Comparison of ENCODE assay signal across 10 cellular contexts in the genomic region with DNA sequence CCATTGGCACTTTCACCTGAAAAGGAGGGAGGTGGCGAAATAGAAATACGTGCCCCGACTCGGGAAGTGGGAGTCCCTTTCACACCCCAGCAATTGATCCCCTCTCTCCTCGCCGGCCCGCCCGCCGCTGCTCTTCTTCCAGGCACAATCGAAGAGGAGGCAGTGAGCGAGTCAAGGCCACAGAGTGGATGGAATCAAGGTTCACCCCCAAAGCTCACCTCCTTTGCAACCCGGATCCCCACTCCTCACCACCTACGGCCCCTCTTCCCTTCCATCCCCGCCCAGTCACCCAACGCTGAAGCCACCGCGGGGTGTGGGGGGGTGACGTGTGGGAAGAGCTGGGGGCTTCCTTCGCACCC. TPM values are rescaled to one million over a fixed set of nuclear protein-coding genes. Genes with fewer than 3 reads are reported as not detected.
DNase-seq lines count a peak whose midpoint lies in the region; ATAC-seq and TF ChIP-seq lines count a peak whose summit lies in the region.
"Had no signal": no experiment of that assay in that cellular context is flagged by ENCODE, and none has a peak within 500 bp of the region (broad histone marks: within the 10 kb centered on the region; RNA-seq: fewer than 3 reads in every experiment).

No MANE protein-coding gene starts in this region.

- H3K27ac Mint-ChIP-seq in CD8-positive, alpha-beta T cell, result no peak overlapping the region
- H3K27ac Mint-ChIP-seq in nephron progenitor cell, result no peak overlapping the region

- H3K4me3 Mint-ChIP-seq in CD8-positive, alpha-beta T cell, result peak overlapping the region; percentile 75
- peak overlapping the region; percentile 80 for H3K4me3 Mint-ChIP-seq in nephron progenitor cell

- H3K4me1 Mint-ChIP-seq in CD8-positive, alpha-beta T cell (ENCODE audit: low read depth), result peaks cover 8% of the 10 kb centered on the region
- H3K4me1 Mint-ChIP-seq in nephron progenitor cell, result peaks cover 6% of the 10 kb centered on the region

- no peak for TF ChIP-seq CTCF in CD8-positive, alpha-beta T cell (IDR thresholded peaks at IDR 0.05)
- TF ChIP-seq CTCF in nephron progenitor cell (IDR thresholded peaks at IDR 0.05), result no peak

- DNase-seq in CD8-positive, alpha-beta T cell, result no peak
- DNase-seq in effector memory CD4-positive, alpha-beta T cell, result no peak
- DNase-seq in nephron progenitor cell (peak; percentile 27), NCI-H510A treated with DMSO at 0.1 percent for 48 hours (lab: John Stamatoyannopoulos, UW) (no peak)
- DNase-seq: NCI-H1048 had no signal

- POLR2A ChIA-PET in CD8-positive, alpha-beta T cell (lab: Charles Lee), result interaction anchor here (0.9 kb wide), 1 partner anchor 10 kb away, joined by 6 read pairs; no protein-coding TSS in a partner anchor

- no peaks in the 10 kb centered on the region for H3K36me3 Mint-ChIP-seq in CD8-positive, alpha-beta T cell
- no peaks in the 10 kb centered on the region for H3K36me3 Mint-ChIP-seq in nephron progenitor cell (ENCODE audit: low read depth)

- H3K9me3 Mint-ChIP-seq in CD8-positive, alpha-beta T cell, result no peaks in the 10 kb centered on the region
- H3K9me3 Mint-ChIP-seq in nephron progenitor cell, result no peaks in the 10 kb centered on the region

- no peak overlapping the region for H3K27ac ChIP-seq in CD8-positive, alpha-beta T cell (ENCODE audit: low read depth, low read length)
- no peak overlapping the region for H3K27ac ChIP-seq in HUES6 (ENCODE audit: low read depth, low read length)
- no peak overlapping the region for H3K27ac ChIP-seq in effector memory CD4-positive, alpha-beta T cell (ENCODE audit: insufficient read depth, low read length, poor library complexity, severe bottlenecking)
- H3K27ac ChIP-seq: pancreas had no signal

- no peaks in the 10 kb centered on the region for H3K4me1 ChIP-seq in CD8-positive, alpha-beta T cell (ENCODE audit: insufficient read depth, low read length)
- peaks cover 4% of the 10 kb centered on the region; the same call in 1 of the 2 replicates for H3K4me1 ChIP-seq in HUES6 (ENCODE audit: control insufficient read depth, insufficient read depth, low read length)
- peaks cover 6% of the 10 kb centered on the region for H3K4me1 ChIP-seq in effector memory CD4-positive, alpha-beta T cell (ENCODE audit: control insufficient read depth, insufficient read depth, low read length, poor library complexity, severe bottlenecking)
- H3K4me1 ChIP-seq: pancreas had no signal

- peak overlapping the region; percentile 44 for H3K4me3 ChIP-seq in CD8-positive, alpha-beta T cell (ENCODE audit: low read depth, low read length)
- peak overlapping the region; percentile 83 for H3K4me3 ChIP-seq in HUES6 (ENCODE audit: low read depth, low read length)
- peak overlapping the region; percentile 44 for H3K4me3 ChIP-seq in effector memory CD4-positive, alpha-beta T cell (ENCODE audit: insufficient read depth, low read depth, low read length, poor library complexity, severe bottlenecking)

- H3K36me3 ChIP-seq in CD8-positive, alpha-beta T cell (ENCODE audit: insufficient read depth, low read length), result no peaks in the 10 kb centered on the region
- no peaks in the 10 kb centered on the region for H3K36me3 ChIP-seq in HUES6 (ENCODE audit: control insufficient read depth, insufficient read depth, low read length)
- no peaks in the 10 kb centered on the region for H3K36me3 ChIP-seq in effector memory CD4-positive, alpha-beta T cell (ENCODE audit: control insufficient read depth, insufficient read depth, low read length)
- H3K36me3 ChIP-seq: pancreas had no signal

- peaks cover 15% of the 10 kb centered on the region for H3K27me3 ChIP-seq in CD8-positive, alpha-beta T cell (ENCODE audit: insufficient read depth, low read length)
- H3K27me3 ChIP-seq in HUES6 (ENCODE audit: control insufficient read depth, insufficient read depth, low read length), result peaks cover 50% of the 10 kb centered on the region
- peaks cover 19% of the 10 kb centered on the region for H3K27me3 ChIP-seq in effector memory CD4-positive, alpha-beta T cell (replicated peaks; ENCODE audit: control insufficient read depth, insufficient read depth, low read length, poor library complexity, severe bottlenecking)

- peaks cover 47% of the 10 kb centered on the region for H3K27me3 Mint-ChIP-seq in CD8-positive, alpha-beta T cell (ENCODE audit: low read depth)
- H3K27me3 Mint-ChIP-seq in nephron progenitor cell (ENCODE audit: low read depth, poor library complexity), result peaks cover 61% of the 10 kb centered on the region

- intact Hi-C loops in CD8-positive, alpha-beta T cell (cut with DNase I, micrococcal nuclease), result loop anchor here in 1 of 2 experiments (10.0 kb wide), 1 partner anchor 209 kb away; no protein-coding TSS in a partner anchor

- H3K9ac ChIP-seq in HUES6 (ENCODE audit: low read length), result peak overlapping the region; percentile 66

- no peaks in the 10 kb centered on the region for H3K9me3 ChIP-seq in CD8-positive, alpha-beta T cell (ENCODE audit: low read length)
- no peaks in the 10 kb centered on the region for H3K9me3 ChIP-seq in HUES6 (ENCODE audit: control insufficient read depth, insufficient read depth, low read depth, low read length)
- H3K9me3 ChIP-seq in effector memory CD4-positive, alpha-beta T cell (ENCODE audit: control insufficient read depth, low read length), result no peaks in the 10 kb centered on the region
- H3K9me3 ChIP-seq: pancreas had no signal

- CTCF ChIA-PET in CD8-positive, alpha-beta T cell (lab: Charles Lee), result no interaction called here

- ATAC-seq in CD8-positive, alpha-beta T cell, result no peak
- no peak for ATAC-seq in GM21576 (IDR thresholded peaks at IDR 0.05; ENCODE audit: unreplicated experiment)
- no peak for ATAC-seq in HG03442 (IDR thresholded peaks at IDR 0.05; ENCODE audit: unreplicated experiment)
- ATAC-seq in GM19351 (IDR thresholded peaks at IDR 0.05; ENCODE audit: unreplicated experiment), result no peak

RNA-seq across cellular contexts. Expression of a gene that starts 0.8 kb away (rescaled TPM):
- not detected for total RNA-seq in CD8-positive, alpha-beta T cell
